ENCODE assay signal across 8 cellular contexts in the genomic region with DNA sequence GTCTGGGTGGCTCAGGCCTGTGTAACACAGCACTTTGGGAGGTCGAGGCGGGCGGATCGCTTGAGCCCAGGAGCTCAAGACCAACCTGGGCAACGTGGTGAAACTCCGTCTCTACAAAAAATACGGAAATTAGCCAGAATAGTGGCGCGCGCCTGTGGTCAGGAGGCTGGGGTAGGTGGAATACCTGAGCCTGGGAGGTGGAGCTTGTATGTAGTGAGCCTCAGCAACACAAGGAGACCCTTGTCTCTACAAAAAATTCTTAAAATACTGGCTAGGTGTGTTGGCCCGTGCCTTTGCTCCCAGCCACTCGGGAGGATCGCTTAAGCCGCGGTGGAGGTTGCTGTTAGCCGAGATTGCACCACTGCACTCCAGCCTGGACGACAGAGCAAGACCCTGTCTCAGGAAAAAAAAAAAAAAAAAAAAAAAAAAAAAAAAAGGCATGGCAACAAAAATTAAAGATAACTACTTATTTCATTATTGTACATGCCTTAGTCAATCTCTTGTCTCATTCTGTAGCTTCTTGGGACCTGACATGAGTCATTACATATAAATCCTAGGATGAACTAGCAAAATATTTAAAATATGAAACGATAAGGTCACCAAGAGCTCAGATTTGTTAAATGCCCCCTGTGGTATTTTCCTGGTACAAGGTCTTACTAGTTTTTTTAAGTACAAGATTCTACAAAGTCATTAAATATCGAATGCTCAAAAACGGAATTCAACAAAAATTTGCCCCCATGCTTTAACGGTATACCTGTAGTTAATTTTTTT. TPM values are rescaled to one million over a fixed set of nuclear protein-coding genes. Genes with fewer than 3 reads are reported as not detected.
DNase-seq lines count a peak whose midpoint lies in the region; ATAC-seq and TF ChIP-seq lines count a peak whose summit lies in the region.

No MANE protein-coding gene starts in this region.

- peaks cover 70% of the 10 kb centered on the region for H3K36me3 Mint-ChIP-seq in CD8-positive, alpha-beta T cell
- H3K36me3 Mint-ChIP-seq in natural killer cell, result peaks cover 21% of the 10 kb centered on the region

- TF ChIP-seq POLR2A in upper lobe of left lung (IDR thresholded peaks at IDR 0.05) (peak in 1 of 4 donors; percentile 25), GM18505 (IDR thresholded peaks at IDR 0.05; ENCODE audit: borderline replicate concordance, extremely low read depth, insufficient read depth, insufficient read length) (no peak)

- no peak for TF ChIP-seq EP300 in upper lobe of left lung (IDR thresholded peaks at IDR 0.05)

- POLR2A ChIA-PET in CD8-positive, alpha-beta T cell (lab: Charles Lee), result interaction anchor here (0.8 to 5.3 kb wide), 10 partner anchors 9 to 1327 kb away, joined by 3 to 78 read pairs (median 9); a partner anchor contains a TSS

- ATAC-seq in CD8-positive, alpha-beta T cell, result no peak
- ATAC-seq in HG02852 (IDR thresholded peaks at IDR 0.05; ENCODE audit: unreplicated experiment) (peak; percentile 14), natural killer cell (no peak), upper lobe of left lung (ENCODE audit: low FRiP score in 2 of 2) (peak in 1 of 2 donors; percentile 3), GM18505 (IDR thresholded peaks at IDR 0.05; ENCODE audit: unreplicated experiment) (no peak), GM19452 (IDR thresholded peaks at IDR 0.05; ENCODE audit: unreplicated experiment) (no peak)

- CTCF ChIA-PET in CD8-positive, alpha-beta T cell (lab: Charles Lee), result interaction anchor here (0.8 to 1.4 kb wide), 5 partner anchors 11 to 44 kb away, joined by 3 to 4 read pairs (median 3); a partner anchor contains a TSS

- H3K27ac Mint-ChIP-seq in CD8-positive, alpha-beta T cell, result peak overlapping the region; percentile 100
- peak overlapping the region; percentile 99 to 100 for H3K27ac Mint-ChIP-seq in natural killer cell

- peaks cover 34% of the 10 kb centered on the region for H3K36me3 ChIP-seq in CD8-positive, alpha-beta T cell (ENCODE audit: insufficient read depth, low read length)
- peaks cover 33 to 43% of the 10 kb centered on the region in 2 donors for H3K36me3 ChIP-seq in duodenal mucosa (ENCODE audit: control insufficient read depth in 1 of 2, insufficient read depth in 2 of 2, low read length in 2 of 2)
- peaks cover 14 to 42% (median 20%) of the 10 kb centered on the region in 4 donors for H3K36me3 ChIP-seq in upper lobe of left lung

- peak overlapping the region; percentile 70 to 94 for H3K9ac ChIP-seq in duodenal mucosa (ENCODE audit: low read depth in 1 of 2, low read length in 2 of 2)

- no peaks in the 10 kb centered on the region for H3K27me3 ChIP-seq in CD8-positive, alpha-beta T cell (ENCODE audit: insufficient read depth, low read length)
- H3K27me3 ChIP-seq in duodenal mucosa (ENCODE audit: control insufficient read depth in 1 of 2, insufficient read depth in 2 of 2, low read length in 2 of 2) (no peaks in the 10 kb centered on the region), upper lobe of left lung (no peaks in the 10 kb centered on the region)

- DNase-seq in CD8-positive, alpha-beta T cell, result peak in 2 of 7 experiments; percentile 15 to 18
- DNase-seq in T-helper 22 cell (ENCODE audit: low read depth), result peak; percentile 27
- DNase-seq in natural killer cell, result no peak
- DNase-seq in upper lobe of left lung, result peak in 1 of 2 donors; percentile 36

- no peaks in the 10 kb centered on the region for H3K9me3 Mint-ChIP-seq in CD8-positive, alpha-beta T cell
- H3K9me3 Mint-ChIP-seq in natural killer cell, result no peaks in the 10 kb centered on the region

- peaks cover 57% of the 10 kb centered on the region for H3K4me1 ChIP-seq in CD8-positive, alpha-beta T cell (ENCODE audit: insufficient read depth, low read length)
- H3K4me1 ChIP-seq in duodenal mucosa (ENCODE audit: control insufficient read depth in 1 of 2, insufficient read depth in 2 of 2, low read length in 2 of 2) (peaks cover 38 to 53% of the 10 kb centered on the region in 2 donors), upper lobe of left lung (peaks cover 31 to 68% (median 49%) of the 10 kb centered on the region in 4 donors)

- H3K27me3 Mint-ChIP-seq in CD8-positive, alpha-beta T cell (ENCODE audit: low read depth), result no peaks in the 10 kb centered on the region
- H3K27me3 Mint-ChIP-seq in natural killer cell (ENCODE audit: low read depth in 2 of 2), result no peaks in the 10 kb centered on the region

- H3K4me3 Mint-ChIP-seq in CD8-positive, alpha-beta T cell, result peak overlapping the region; percentile 100
- peak overlapping the region; percentile 98 for H3K4me3 Mint-ChIP-seq in natural killer cell

- H3K9me3 ChIP-seq in CD8-positive, alpha-beta T cell (ENCODE audit: low read length), result no peaks in the 10 kb centered on the region
- H3K9me3 ChIP-seq in duodenal mucosa (ENCODE audit: control insufficient read depth in 1 of 2, low read length in 2 of 2), result no peaks in the 10 kb centered on the region
- H3K9me3 ChIP-seq in upper lobe of left lung, result no peaks in the 10 kb centered on the region

- peaks cover 73% of the 10 kb centered on the region for H3K4me1 Mint-ChIP-seq in CD8-positive, alpha-beta T cell (ENCODE audit: low read depth)
- H3K4me1 Mint-ChIP-seq in natural killer cell, result peaks cover 64 to 73% of the 10 kb centered on the region in 2 donors

- peak overlapping the region; percentile 81 for H3K4me3 ChIP-seq in CD8-positive, alpha-beta T cell (ENCODE audit: low read depth, low read length)
- H3K4me3 ChIP-seq in duodenal mucosa (ENCODE audit: low read depth in 1 of 2, low read length in 2 of 2) (peak overlapping the region; percentile 75 to 91), upper lobe of left lung (peak overlapping the region; percentile 67 to 89 (median 79))

- peak overlapping the region; percentile 89 for H3K27ac ChIP-seq in CD8-positive, alpha-beta T cell (ENCODE audit: low read depth, low read length)
- H3K27ac ChIP-seq in duodenal mucosa (ENCODE audit: low read depth, low read length), result no peak overlapping the region
- peak overlapping the region; percentile 91 to 96 (median 96) for H3K27ac ChIP-seq in upper lobe of left lung

- no peak for TF ChIP-seq CTCF in CD8-positive, alpha-beta T cell (IDR thresholded peaks at IDR 0.05)
- TF ChIP-seq CTCF in natural killer cell (IDR thresholded peaks at IDR 0.05) (no peak), upper lobe of left lung (IDR thresholded peaks at IDR 0.05) (no peak)

- intact Hi-C loops in CD8-positive, alpha-beta T cell (cut with DNase I, micrococcal nuclease), result loop anchor here (2.0 to 10.0 kb wide), 7 partner anchors 79 to 1235 kb away; a partner anchor contains a TSS
- intact Hi-C loops in natural killer cell (cut with micrococcal nuclease), result loop anchor here (2.0 to 5.0 kb wide), 2 partner anchors 79 to 387 kb away; a partner anchor contains a TSS

- 2 to 10% methylated on average over 16 to 21 of the region's 21 CpGs for WGBS in upper lobe of left lung, 2 donors

RNA-seq across cellular contexts. Expression of a gene that starts 1.1 kb away (rescaled TPM):
- total RNA-seq in CD8-positive, alpha-beta T cell, result 100 to 1,000 TPM; 167 to 190 TPM
- total RNA-seq in natural killer cell (100 to 1,000 TPM in 2 of 3 donors, 10 to 100 TPM in 1; 76.3 to 110 (median 109) TPM), upper lobe of left lung (100 to 1,000 TPM in 2 of 6 donors, 10 to 100 TPM in 4; 70.5 to 195 (median 88.5) TPM)

RNA-seq across cellular contexts. Expression of a gene that starts 1.3 kb away (rescaled TPM):
- total RNA-seq in CD8-positive, alpha-beta T cell, result 1 to 10 TPM; 7.7 to 9.4 TPM
- total RNA-seq in natural killer cell (10 to 100 TPM; 15.5 to 25.0 (median 22.7) TPM), upper lobe of left lung (10 to 100 TPM; 23.6 to 81.3 (median 39.8) TPM)

RNA-seq across cellular contexts. Expression of a gene that starts 43.9 kb away (rescaled TPM):
- 10 to 100 TPM; 63.7 to 65.9 TPM for total RNA-seq in CD8-positive, alpha-beta T cell
- 10 to 100 TPM; 48.8 to 71.5 (median 66.4) TPM for total RNA-seq in natural killer cell
- total RNA-seq in upper lobe of left lung, result 10 to 100 TPM; 13.1 to 33.5 (median 28.1) TPM
